1 cellular context compared by ENCODE assay signal in genomic region chr12:93723568-93723930, GRCh38.
TF ChIP-seq lines count a peak whose summit lies in the region.

No MANE protein-coding gene starts in this region.

TF ChIP-seq in IMR-90, 13 proteins besides CTCF, POLR2A, EP300 and RAD21 (continued from another document):
- TF ChIP-seq BHLHE40 (IDR thresholded peaks at IDR 0.05; ENCODE audit: low read depth, low read length) (no peak), CEBPB (IDR thresholded peaks at IDR 0.05; ENCODE audit: low read depth, low read length) (no peak)
TF ChIP-seq in IMR-90: peak in this region for 0.
